In genomic region chr4:159455675-159456235, GRCh38 we compare ENCODE assay signal across 9 cellular contexts.
DNase-seq lines count a peak whose midpoint lies in the region; ATAC-seq, FAIRE-seq and TF ChIP-seq lines count a peak whose summit lies in the region.
"Had no signal": no experiment of that assay in that cellular context is flagged by ENCODE, and none has a peak within 500 bp of the region (broad histone marks: within the 10 kb centered on the region; RNA-seq: fewer than 3 reads in every experiment).

No MANE protein-coding gene starts in this region.

- H3K4me1 Mint-ChIP-seq in GM23338: no peaks in the 10 kb centered on the region; the same call in 2 of the 3 replicates

- no peaks in the 10 kb centered on the region for H3K4me1 ChIP-seq in GM23338 (ENCODE audit: insufficient read depth)
- H3K4me1 ChIP-seq in kidney (ENCODE audit: control insufficient read depth in 1 of 2, insufficient read depth in 1 of 2, low read depth in 1 of 2, low read length in 2 of 2): no peaks in the 10 kb centered on the region
- H3K4me1 ChIP-seq: BLaER1 had no signal

- ATAC-seq in GM23338: peak; percentile 31; the same call in 1 of the 3 replicates

- intact Hi-C loops in kidney (cut with DNase I): no loop called here

- peaks cover 2% of the 10 kb centered on the region for H3K27me3 Mint-ChIP-seq in GM23338 (ENCODE audit: insufficient read depth, low read depth, poor library complexity)

- H3K9me3 Mint-ChIP-seq in GM23338: no peaks in the 10 kb centered on the region

- no peaks in the 10 kb centered on the region for H3F3A ChIP-seq in GM23338 (replicated peaks; ENCODE audit: low read depth)

- no peaks in the 10 kb centered on the region for H3K9me3 ChIP-seq in kidney (ENCODE audit: control insufficient read depth in 1 of 2, low read length in 2 of 2)
- H3K9me3 ChIP-seq: BLaER1 had no signal

- peak; percentile 2 for DNase-seq in DMS79 treated with DMSO at 0.1 percent for 48 hours (lab: John Stamatoyannopoulos, UW)
- no peak for DNase-seq in DMS79 (lab: John Stamatoyannopoulos, UW)
- DNase-seq in GM23338 (ENCODE audit: low spot score): peak; percentile 74
- peak; percentile 8 for DNase-seq in NCI-H1048 (lab: John Stamatoyannopoulos, UW)
- no peak for DNase-seq in kidney
- DNase-seq in activated effector memory CD4-positive, alpha-beta T cell treated with Interleukin-2 at 50 U/mL for 16 hours: no peak
- DNase-seq in T-helper 9 cell: no peak

- TF ChIP-seq CTCF in GM23338 (conservative IDR thresholded peaks at IDR 0.05; ENCODE audit: low read depth in 2 of 2) (peak; percentile 73 to 84), WI38 (IDR thresholded peaks at IDR 0.05; ENCODE audit: low read depth, low read length) (peak; percentile 88), kidney (IDR thresholded peaks at IDR 0.05; ENCODE audit: borderline replicate concordance, extremely low read depth, insufficient read depth) (peak; percentile 55)

- H3K36me3 Mint-ChIP-seq in GM23338 (ENCODE audit: low read depth): no peaks in the 10 kb centered on the region; the same call in 2 of the 3 replicates

- H3K4me2 ChIP-seq in GM23338: no peak overlapping the region
- H3K4me2 ChIP-seq: BLaER1 had no signal

- H3K36me3 ChIP-seq in GM23338 (ENCODE audit: insufficient read depth) (no peaks in the 10 kb centered on the region), kidney (ENCODE audit: control insufficient read depth in 1 of 2, insufficient read depth in 2 of 2, low read length in 2 of 2) (no peaks in the 10 kb centered on the region)
- H3K36me3 ChIP-seq: BLaER1 had no signal

- H3K27me3 ChIP-seq in GM23338 (ENCODE audit: insufficient read depth): no peaks in the 10 kb centered on the region
- H3K27me3 ChIP-seq: BLaER1 had no signal

- H3K4me3 Mint-ChIP-seq in GM23338: no peak overlapping the region

- H3K4me3 ChIP-seq in GM23338 (no peak overlapping the region), WI38 (ENCODE audit: low read depth, low read length) (no peak overlapping the region), kidney (ENCODE audit: low read length in 2 of 2) (no peak overlapping the region)
- H3K4me3 ChIP-seq: BLaER1 had no signal

- no peak overlapping the region for H3K27ac Mint-ChIP-seq in GM23338

- H3K27ac ChIP-seq in GM23338 (ENCODE audit: low read depth) (no peak overlapping the region), kidney (ENCODE audit: low read depth in 2 of 2, low read length in 2 of 2) (no peak overlapping the region)
- H3K27ac ChIP-seq: BLaER1 had no signal

- H3K79me2 ChIP-seq in GM23338 (replicated peaks; ENCODE audit: insufficient read depth): no peaks in the 10 kb centered on the region

- H3K9ac ChIP-seq in kidney (ENCODE audit: low read length in 2 of 2): no peak overlapping the region
- H3K9ac ChIP-seq: BLaER1 had no signal

- H4K20me1 ChIP-seq in GM23338 (replicated peaks; ENCODE audit: insufficient read depth): no peaks in the 10 kb centered on the region
- H4K20me1 ChIP-seq: BLaER1 had no signal

- no peaks in the 10 kb centered on the region for H3K9me2 ChIP-seq in GM23338 (ENCODE audit: insufficient read depth)

- no peak for FAIRE-seq in kidney (lab: Jason Lieb, UNC)

- H2AFZ ChIP-seq in GM23338: no peak overlapping the region

TF ChIP-seq in GM23338, 12 proteins besides CTCF, POLR2A, EP300 and RAD21 (continues in another document):
- TF ChIP-seq CREB1 (CRISPR knock-in tag; IDR thresholded peaks at IDR 0.05; ENCODE audit: low read depth) (no peak), STAT1 (IDR thresholded peaks at IDR 0.05; ENCODE audit: unreplicated experiment) (no peak), NANOG (IDR thresholded peaks at IDR 0.05; ENCODE audit: borderline replicate concordance) (no peak), ZNF331 (CRISPR knock-in tag; IDR thresholded peaks at IDR 0.05; ENCODE audit: low read depth) (no peak), EZH2 (IDR thresholded peaks at IDR 0.05; ENCODE audit: low read depth, unreplicated experiment) (no peak), POLR2AphosphoS5 (IDR thresholded peaks at IDR 0.05; ENCODE audit: low read depth) (no peak), EZH2phosphoT487 (IDR thresholded peaks at IDR 0.05; ENCODE audit: unreplicated experiment) (no peak), REST (IDR thresholded peaks at IDR 0.05; ENCODE audit: unreplicated experiment) (no peak), ETS1 (IDR thresholded peaks at IDR 0.05) (no peak)

Comparison
In these comparisons a context has a peak if more than half of its experiments do, and no peak if none do; other contexts are left out.
1. DNase-seq: peak in DMS79 treated with DMSO at 0.1 percent for 48 hours (single experiment), GM23338 (single experiment) and NCI-H1048 (single experiment); none in DMS79 (single experiment), kidney (single experiment), activated effector memory CD4-positive, alpha-beta T cell treated with Interleukin-2 at 50 U/mL for 16 hours (single experiment) and T-helper 9 cell (single experiment).
2. Peak in every context shown above with its lines, with median percentiles within 50 percentile points of each other: CTCF ChIP-seq.